In the genomic region with DNA sequence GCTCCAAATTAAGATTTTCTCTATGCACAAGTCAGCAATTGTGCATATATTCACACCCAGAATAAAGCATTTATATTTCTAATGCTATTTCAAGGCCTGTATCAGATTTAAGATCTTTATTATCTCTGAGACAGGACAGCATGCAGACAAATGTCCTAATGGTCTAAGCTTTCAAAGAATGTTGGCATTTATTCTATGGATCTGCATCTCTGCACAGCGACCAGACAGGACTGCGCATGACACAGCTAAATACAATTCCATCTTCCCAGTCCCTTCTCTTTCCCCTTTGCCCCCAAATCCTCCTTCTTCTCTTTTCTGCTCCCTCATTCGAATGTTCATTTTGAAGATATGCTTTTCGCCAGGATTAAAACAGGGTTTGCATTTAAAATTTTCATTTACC, we compare ENCODE assay signal across 12 cellular contexts.
DNase-seq lines count a peak whose midpoint lies in the region; ATAC-seq and TF ChIP-seq lines count a peak whose summit lies in the region.
"Had no signal": no experiment of that assay in that cellular context is flagged by ENCODE, and none has a peak within 500 bp of the region (broad histone marks: within the 10 kb centered on the region; RNA-seq: fewer than 3 reads in every experiment).

No MANE protein-coding gene starts in this region.

- H3K9me3 ChIP-seq in SJCRH30 (replicated peaks) (no peaks in the 10 kb centered on the region; the same call in 1 of the 2 replicates), mesodermal cell (ENCODE audit: control insufficient read depth, low read length) (no peaks in the 10 kb centered on the region), mucosa of descending colon (no peaks in the 10 kb centered on the region)
- H3K9me3 ChIP-seq: BE2C had no signal

- peaks cover 3% of the 10 kb centered on the region for H3K4me1 ChIP-seq in SJCRH30
- peaks cover 8% of the 10 kb centered on the region for H3K4me1 ChIP-seq in mesodermal cell (ENCODE audit: control insufficient read depth, insufficient read depth, low read length, poor library complexity, severe bottlenecking)
- H3K4me1 ChIP-seq in mucosa of descending colon (ENCODE audit: low read depth) = no peaks in the 10 kb centered on the region

- 81 to 100% methylated on average over 2 to 3 of the region's 4 CpGs for WGBS in mesodermal cell (ENCODE audit: insufficient coverage in 2 of 2), 2 experiments

- H3K4me3 ChIP-seq in SJCRH30 (no peak overlapping the region), mesodermal cell (ENCODE audit: extremely low read depth, insufficient read depth, low read length, poor library complexity, severe bottlenecking) (no peak overlapping the region), mucosa of descending colon (no peak overlapping the region)

- peak; percentile 43; the same call in 2 of the 3 replicates for ATAC-seq in SK-N-SH treated with all-trans-retinoic acid at 6 μM for 48 hours
- ATAC-seq in HG02763 (IDR thresholded peaks at IDR 0.05; ENCODE audit: unreplicated experiment) = no peak
- ATAC-seq in mucosa of descending colon = no peak

- H3K27ac ChIP-seq in SJCRH30 (peak overlapping the region; percentile 42), mesodermal cell (ENCODE audit: low read depth, low read length, severe bottlenecking) (peak overlapping the region; percentile 83)
- H3K27ac ChIP-seq: C4-2B had no signal

- H3K36me3 ChIP-seq in SJCRH30 (no peaks in the 10 kb centered on the region), mesodermal cell (ENCODE audit: control insufficient read depth, insufficient read depth, low read length) (no peaks in the 10 kb centered on the region), mucosa of descending colon (ENCODE audit: low read depth) (no peaks in the 10 kb centered on the region)
- H3K36me3 ChIP-seq: BE2C had no signal

- DNase-seq in SJCRH30 = no peak
- no peak for DNase-seq in AML-193 (lab: John Stamatoyannopoulos, UW)
- no peak for DNase-seq in mucosa of descending colon
- DNase-seq in HEK293T (ENCODE audit: extremely low spot score) = no peak
- DNase-seq: BE2C; CD4-positive, alpha-beta memory T cell; DMS79; HCEC 1CT had no signal

- no peaks in the 10 kb centered on the region for H3K27me3 ChIP-seq in SJCRH30
- H3K27me3 ChIP-seq: BE2C had no signal

- intact Hi-C loops in mucosa of descending colon (cut with DNase I, micrococcal nuclease) = no loop called here

- CTCF ChIA-PET in HEK293T (lab: Yijun Ruan, JAX) = interaction anchor here (1.4 kb wide), 1 partner anchor 10 kb away, joined by 3 read pairs; no protein-coding TSS in a partner anchor

- no peak for TF ChIP-seq CTCF in mucosa of descending colon (IDR thresholded peaks at IDR 0.05)

- POLR2A ChIA-PET in HEK293T (lab: Yijun Ruan, JAX) = interaction anchor here (1.0 kb wide), 1 partner anchor 21 kb away, joined by 3 read pairs; no protein-coding TSS in a partner anchor

TF ChIP-seq in SK-N-SH treated with all-trans-retinoic acid at 6 μM for 48 hours, 23 proteins besides CTCF, POLR2A, EP300 and RAD21:
- TF ChIP-seq, protein P1, sequence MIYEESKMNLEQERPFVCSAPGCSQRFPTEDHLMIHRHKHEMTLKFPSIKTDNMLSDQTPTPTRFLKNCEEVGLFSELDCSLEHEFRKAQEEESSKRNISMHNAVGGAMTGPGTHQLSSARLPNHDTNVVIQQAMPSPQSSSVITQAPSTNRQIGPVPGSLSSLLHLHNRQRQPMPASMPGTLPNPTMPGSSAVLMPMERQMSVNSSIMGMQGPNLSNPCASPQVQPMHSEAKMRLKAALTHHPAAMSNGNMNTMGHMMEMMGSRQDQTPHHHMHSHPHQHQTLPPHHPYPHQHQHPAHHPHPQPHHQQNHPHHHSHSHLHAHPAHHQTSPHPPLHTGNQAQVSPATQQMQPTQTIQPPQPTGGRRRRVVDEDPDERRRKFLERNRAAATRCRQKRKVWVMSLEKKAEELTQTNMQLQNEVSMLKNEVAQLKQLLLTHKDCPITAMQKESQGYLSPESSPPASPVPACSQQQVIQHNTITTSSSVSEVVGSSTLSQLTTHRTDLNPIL (CRISPR knock-in tag; IDR thresholded peaks at IDR 0.05; ENCODE audit: low read depth) = no peak; the same call in 1 of the 2 replicates
- TF ChIP-seq ISL1 (CRISPR knock-in tag; IDR thresholded peaks at IDR 0.05) = peak; percentile 29; the same call in 1 of the 2 replicates
TF ChIP-seq in SK-N-SH treated with all-trans-retinoic acid at 6 μM for 48 hours: peak in this region for 1.

TF ChIP-seq in HEK293T, 16 proteins besides CTCF, POLR2A, EP300 and RAD21:
- TF ChIP-seq TARDBP (IDR thresholded peaks at IDR 0.05) (no peak), FOXM1 (IDR thresholded peaks at IDR 0.05; ENCODE audit: borderline replicate concordance) (no peak), NFRKB (IDR thresholded peaks at IDR 0.05) (no peak), SUZ12 (IDR thresholded peaks at IDR 0.05) (no peak), HDGF (IDR thresholded peaks at IDR 0.05; ENCODE audit: borderline replicate concordance) (no peak), FOXK2 (IDR thresholded peaks at IDR 0.05) (no peak)
TF ChIP-seq in HEK293T: peak in this region for 0.
